ENCODE assay signal across 1 cellular context in genomic region chr17:14308965-14309879, GRCh38.
TF ChIP-seq lines count a peak whose summit lies in the region.

No MANE protein-coding gene starts in this region.

TF ChIP-seq in K562, 482 proteins besides CTCF, POLR2A, EP300 and RAD21 (continued from another document and continues in another):
- TF ChIP-seq, protein P1, sequence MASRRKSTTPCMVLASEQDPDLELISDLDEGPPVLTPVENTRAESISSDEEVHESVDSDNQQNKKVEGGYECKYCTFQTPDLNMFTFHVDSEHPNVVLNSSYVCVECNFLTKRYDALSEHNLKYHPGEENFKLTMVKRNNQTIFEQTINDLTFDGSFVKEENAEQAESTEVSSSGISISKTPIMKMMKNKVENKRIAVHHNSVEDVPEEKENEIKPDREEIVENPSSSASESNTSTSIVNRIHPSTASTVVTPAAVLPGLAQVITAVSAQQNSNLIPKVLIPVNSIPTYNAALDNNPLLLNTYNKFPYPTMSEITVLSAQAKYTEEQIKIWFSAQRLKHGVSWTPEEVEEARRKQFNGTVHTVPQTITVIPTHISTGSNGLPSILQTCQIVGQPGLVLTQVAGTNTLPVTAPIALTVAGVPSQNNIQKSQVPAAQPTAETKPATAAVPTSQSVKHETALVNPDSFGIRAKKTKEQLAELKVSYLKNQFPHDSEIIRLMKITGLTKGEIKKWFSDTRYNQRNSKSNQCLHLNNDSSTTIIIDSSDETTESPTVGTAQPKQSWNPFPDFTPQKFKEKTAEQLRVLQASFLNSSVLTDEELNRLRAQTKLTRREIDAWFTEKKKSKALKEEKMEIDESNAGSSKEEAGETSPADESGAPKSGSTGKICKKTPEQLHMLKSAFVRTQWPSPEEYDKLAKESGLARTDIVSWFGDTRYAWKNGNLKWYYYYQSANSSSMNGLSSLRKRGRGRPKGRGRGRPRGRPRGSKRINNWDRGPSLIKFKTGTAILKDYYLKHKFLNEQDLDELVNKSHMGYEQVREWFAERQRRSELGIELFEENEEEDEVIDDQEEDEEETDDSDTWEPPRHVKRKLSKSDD (conservative IDR thresholded peaks at IDR 0.05; ENCODE audit: low read length) = no peak
- TF ChIP-seq ZBTB8A (IDR thresholded peaks at IDR 0.05; ENCODE audit: partially characterized antibody) (no peak), C11orf30 (IDR thresholded peaks at IDR 0.05; ENCODE audit: low read depth) (no peak), HLTF (IDR thresholded peaks at IDR 0.05) (no peak), NUFIP1 (IDR thresholded peaks at IDR 0.05; ENCODE audit: partially characterized antibody) (no peak), SMARCC2 (IDR thresholded peaks at IDR 0.05; ENCODE audit: low read depth) (no peak), ZNF586 (CRISPR knock-in tag; conservative IDR thresholded peaks at IDR 0.05) (no peak), U2AF2 (optimal IDR thresholded peaks at IDR 0.05; ENCODE audit: low read depth, low read length) (no peak), SRSF9 (IDR thresholded peaks at IDR 0.05; ENCODE audit: borderline replicate concordance, low read depth, low read length) (no peak), HDAC1 (IDR thresholded peaks at IDR 0.05) (peak in 1 of 2 experiments; percentile 88; a peak in 2 of 4 replicates), RBM14 (IDR thresholded peaks at IDR 0.05; ENCODE audit: borderline replicate concordance, insufficient read depth, low read depth, low read length) (no peak), SAFB2 (IDR thresholded peaks at IDR 0.05; ENCODE audit: borderline replicate concordance, low read depth, low read length, severe bottlenecking) (no peak), ZNF431 (CRISPR knock-in tag; IDR thresholded peaks at IDR 0.05) (no peak), NR2C2 (CRISPR knock-in tag; IDR thresholded peaks at IDR 0.05) (no peak), NR2C2 (tag; IDR thresholded peaks at IDR 0.05) (no peak), GABPB2 (CRISPR knock-in tag; conservative IDR thresholded peaks at IDR 0.05) (no peak), L3MBTL2 (IDR thresholded peaks at IDR 0.05) (peak; percentile 92), PRMT5 (CRISPR knock-in tag; IDR thresholded peaks at IDR 0.05) (no peak), LEF1 (IDR thresholded peaks at IDR 0.05) (no peak), ZNF354B (CRISPR knock-in tag; IDR thresholded peaks at IDR 0.05) (no peak), RBFOX2 (IDR thresholded peaks at IDR 0.05; ENCODE audit: low read depth, low read length) (peak; percentile 94), CREB3L1 (IDR thresholded peaks at IDR 0.05; ENCODE audit: borderline replicate concordance, low read depth) (peak; percentile 98), EHMT2 (IDR thresholded peaks at IDR 0.05) (no peak), KAT2B (IDR thresholded peaks at IDR 0.05; ENCODE audit: low read depth, low read length) (no peak), EZH2 (IDR thresholded peaks at IDR 0.05; ENCODE audit: borderline replicate concordance, low read depth, low read length) (no peak), ZNF23 (CRISPR knock-in tag; IDR thresholded peaks at IDR 0.05) (no peak), NRF1 (conservative IDR thresholded peaks at IDR 0.05 in 1 of 2, IDR thresholded peaks at IDR 0.05 in 1 of 2) (peak; percentile 71 to 78), BDP1 (IDR thresholded peaks at IDR 0.05; ENCODE audit: insufficient read depth, insufficient read length) (no peak), NR0B1 (IDR thresholded peaks at IDR 0.05; ENCODE audit: partially characterized antibody) (no peak), ELK3 (CRISPR knock-in tag; IDR thresholded peaks at IDR 0.05) (no peak), KLF10 (CRISPR knock-in tag; IDR thresholded peaks at IDR 0.05) (no peak), CHD1 (IDR thresholded peaks at IDR 0.05; ENCODE audit: low read length) (no peak), REST (CRISPR knock-in tag; IDR thresholded peaks at IDR 0.05; ENCODE audit: low read depth) (peak; percentile 26; the same call in 1 of the 2 replicates), XRCC4 (IDR thresholded peaks at IDR 0.05; ENCODE audit: extremely low read depth, insufficient read depth, insufficient read length) (no peak), TSC22D4 (tag; IDR thresholded peaks at IDR 0.05) (no peak), BRD9 (IDR thresholded peaks at IDR 0.05; ENCODE audit: low read depth, partially characterized antibody) (no peak)
- TF ChIP-seq, protein P2, sequence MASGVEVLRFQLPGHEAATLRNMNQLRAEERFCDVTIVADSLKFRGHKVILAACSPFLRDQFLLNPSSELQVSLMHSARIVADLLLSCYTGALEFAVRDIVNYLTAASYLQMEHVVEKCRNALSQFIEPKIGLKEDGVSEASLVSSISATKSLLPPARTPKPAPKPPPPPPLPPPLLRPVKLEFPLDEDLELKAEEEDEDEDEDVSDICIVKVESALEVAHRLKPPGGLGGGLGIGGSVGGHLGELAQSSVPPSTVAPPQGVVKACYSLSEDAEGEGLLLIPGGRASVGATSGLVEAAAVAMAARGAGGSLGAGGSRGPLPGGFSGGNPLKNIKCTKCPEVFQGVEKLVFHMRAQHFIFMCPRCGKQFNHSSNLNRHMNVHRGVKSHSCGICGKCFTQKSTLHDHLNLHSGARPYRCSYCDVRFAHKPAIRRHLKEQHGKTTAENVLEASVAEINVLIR (CRISPR knock-in tag; IDR thresholded peaks at IDR 0.05) = no peak
- TF ChIP-seq, protein P3, sequence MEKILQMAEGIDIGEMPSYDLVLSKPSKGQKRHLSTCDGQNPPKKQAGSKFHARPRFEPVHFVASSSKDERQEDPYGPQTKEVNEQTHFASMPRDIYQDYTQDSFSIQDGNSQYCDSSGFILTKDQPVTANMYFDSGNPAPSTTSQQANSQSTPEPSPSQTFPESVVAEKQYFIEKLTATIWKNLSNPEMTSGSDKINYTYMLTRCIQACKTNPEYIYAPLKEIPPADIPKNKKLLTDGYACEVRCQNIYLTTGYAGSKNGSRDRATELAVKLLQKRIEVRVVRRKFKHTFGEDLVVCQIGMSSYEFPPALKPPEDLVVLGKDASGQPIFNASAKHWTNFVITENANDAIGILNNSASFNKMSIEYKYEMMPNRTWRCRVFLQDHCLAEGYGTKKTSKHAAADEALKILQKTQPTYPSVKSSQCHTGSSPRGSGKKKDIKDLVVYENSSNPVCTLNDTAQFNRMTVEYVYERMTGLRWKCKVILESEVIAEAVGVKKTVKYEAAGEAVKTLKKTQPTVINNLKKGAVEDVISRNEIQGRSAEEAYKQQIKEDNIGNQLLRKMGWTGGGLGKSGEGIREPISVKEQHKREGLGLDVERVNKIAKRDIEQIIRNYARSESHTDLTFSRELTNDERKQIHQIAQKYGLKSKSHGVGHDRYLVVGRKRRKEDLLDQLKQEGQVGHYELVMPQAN (IDR thresholded peaks at IDR 0.05; ENCODE audit: borderline replicate concordance) = 0 out of 2 replicates have a peak, but pooled peaks have one; percentile 74
- TF ChIP-seq, protein P4, sequence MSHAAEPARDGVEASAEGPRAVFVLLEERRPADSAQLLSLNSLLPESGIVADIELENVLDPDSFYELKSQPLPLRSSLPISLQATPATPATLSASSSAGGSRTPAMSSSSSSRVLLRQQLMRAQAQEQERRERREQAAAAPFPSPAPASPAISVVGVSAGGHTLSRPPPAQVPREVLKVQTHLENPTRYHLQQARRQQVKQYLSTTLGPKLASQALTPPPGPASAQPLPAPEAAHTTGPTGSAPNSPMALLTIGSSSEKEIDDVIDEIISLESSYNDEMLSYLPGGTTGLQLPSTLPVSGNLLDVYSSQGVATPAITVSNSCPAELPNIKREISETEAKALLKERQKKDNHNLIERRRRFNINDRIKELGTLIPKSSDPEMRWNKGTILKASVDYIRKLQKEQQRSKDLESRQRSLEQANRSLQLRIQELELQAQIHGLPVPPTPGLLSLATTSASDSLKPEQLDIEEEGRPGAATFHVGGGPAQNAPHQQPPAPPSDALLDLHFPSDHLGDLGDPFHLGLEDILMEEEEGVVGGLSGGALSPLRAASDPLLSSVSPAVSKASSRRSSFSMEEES (CRISPR knock-in tag; IDR thresholded peaks at IDR 0.05) = peak; percentile 93
- TF ChIP-seq, protein P5, sequence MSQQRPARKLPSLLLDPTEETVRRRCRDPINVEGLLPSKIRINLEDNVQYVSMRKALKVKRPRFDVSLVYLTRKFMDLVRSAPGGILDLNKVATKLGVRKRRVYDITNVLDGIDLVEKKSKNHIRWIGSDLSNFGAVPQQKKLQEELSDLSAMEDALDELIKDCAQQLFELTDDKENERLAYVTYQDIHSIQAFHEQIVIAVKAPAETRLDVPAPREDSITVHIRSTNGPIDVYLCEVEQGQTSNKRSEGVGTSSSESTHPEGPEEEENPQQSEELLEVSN (IDR thresholded peaks at IDR 0.05; ENCODE audit: borderline replicate concordance in 1 of 2, extremely low read depth in 1 of 2, insufficient read depth in 1 of 2, insufficient read length in 1 of 2, low read depth in 1 of 2, low read length in 1 of 2, poor library complexity in 1 of 2, severe bottlenecking in 1 of 2) = peak; percentile 72 to 86
- TF ChIP-seq, protein P6, sequence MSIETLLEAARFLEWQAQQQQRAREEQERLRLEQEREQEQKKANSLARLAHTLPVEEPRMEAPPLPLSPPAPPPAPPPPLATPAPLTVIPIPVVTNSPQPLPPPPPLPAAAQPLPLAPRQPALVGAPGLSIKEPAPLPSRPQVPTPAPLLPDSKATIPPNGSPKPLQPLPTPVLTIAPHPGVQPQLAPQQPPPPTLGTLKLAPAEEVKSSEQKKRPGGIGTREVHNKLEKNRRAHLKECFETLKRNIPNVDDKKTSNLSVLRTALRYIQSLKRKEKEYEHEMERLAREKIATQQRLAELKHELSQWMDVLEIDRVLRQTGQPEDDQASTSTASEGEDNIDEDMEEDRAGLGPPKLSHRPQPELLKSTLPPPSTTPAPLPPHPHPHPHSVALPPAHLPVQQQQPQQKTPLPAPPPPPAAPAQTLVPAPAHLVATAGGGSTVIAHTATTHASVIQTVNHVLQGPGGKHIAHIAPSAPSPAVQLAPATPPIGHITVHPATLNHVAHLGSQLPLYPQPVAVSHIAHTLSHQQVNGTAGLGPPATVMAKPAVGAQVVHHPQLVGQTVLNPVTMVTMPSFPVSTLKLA (conservative IDR thresholded peaks at IDR 0.05) = peak; percentile 88 to 93
- TF ChIP-seq, protein P7, sequence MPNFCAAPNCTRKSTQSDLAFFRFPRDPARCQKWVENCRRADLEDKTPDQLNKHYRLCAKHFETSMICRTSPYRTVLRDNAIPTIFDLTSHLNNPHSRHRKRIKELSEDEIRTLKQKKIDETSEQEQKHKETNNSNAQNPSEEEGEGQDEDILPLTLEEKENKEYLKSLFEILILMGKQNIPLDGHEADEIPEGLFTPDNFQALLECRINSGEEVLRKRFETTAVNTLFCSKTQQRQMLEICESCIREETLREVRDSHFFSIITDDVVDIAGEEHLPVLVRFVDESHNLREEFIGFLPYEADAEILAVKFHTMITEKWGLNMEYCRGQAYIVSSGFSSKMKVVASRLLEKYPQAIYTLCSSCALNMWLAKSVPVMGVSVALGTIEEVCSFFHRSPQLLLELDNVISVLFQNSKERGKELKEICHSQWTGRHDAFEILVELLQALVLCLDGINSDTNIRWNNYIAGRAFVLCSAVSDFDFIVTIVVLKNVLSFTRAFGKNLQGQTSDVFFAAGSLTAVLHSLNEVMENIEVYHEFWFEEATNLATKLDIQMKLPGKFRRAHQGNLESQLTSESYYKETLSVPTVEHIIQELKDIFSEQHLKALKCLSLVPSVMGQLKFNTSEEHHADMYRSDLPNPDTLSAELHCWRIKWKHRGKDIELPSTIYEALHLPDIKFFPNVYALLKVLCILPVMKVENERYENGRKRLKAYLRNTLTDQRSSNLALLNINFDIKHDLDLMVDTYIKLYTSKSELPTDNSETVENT (CRISPR knock-in tag; IDR thresholded peaks at IDR 0.05) = no peak
